8 cellular contexts compared by ENCODE assay signal in the genomic region with DNA sequence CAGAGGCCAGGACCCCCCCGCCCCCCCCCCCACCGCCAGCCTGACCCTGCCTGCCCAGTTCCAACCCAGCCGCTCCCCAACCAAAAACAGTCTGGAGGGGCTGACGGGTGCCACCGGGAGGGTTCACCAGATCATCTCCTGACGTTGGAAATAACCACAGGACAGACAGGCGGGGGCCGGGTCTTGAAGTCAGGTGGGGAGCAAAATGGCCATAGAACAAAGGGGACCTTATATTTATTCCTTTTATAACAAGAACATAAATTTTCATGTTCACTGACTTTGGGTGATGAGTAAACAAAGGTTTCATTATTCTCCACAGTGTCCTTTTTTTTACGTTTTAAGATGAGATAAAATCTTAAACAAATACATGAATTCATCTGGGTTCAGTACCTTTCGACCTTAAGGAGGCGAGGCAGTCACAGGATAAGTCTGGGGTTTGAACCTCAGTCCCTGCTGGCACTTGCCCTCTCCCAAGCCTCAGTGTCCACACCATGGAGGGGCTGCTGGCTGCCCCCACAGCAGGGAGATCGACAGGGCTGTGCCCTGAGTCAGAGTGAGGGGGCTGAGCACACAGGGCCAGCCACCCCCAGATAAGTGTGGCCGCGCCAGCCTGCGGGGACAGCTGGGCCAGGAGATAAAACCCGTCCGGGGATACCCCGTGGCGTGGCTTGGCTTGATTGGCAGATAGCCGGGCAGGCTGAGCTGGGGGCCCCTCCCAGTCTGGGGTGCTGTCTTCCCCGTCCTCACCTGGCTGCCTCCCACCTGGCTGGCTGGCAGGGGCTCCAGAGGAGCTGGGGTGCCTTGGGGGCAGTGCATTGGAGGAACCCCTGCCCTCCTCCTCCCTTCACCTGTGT. TPM values are rescaled to one million over a fixed set of nuclear protein-coding genes. Genes with fewer than 3 reads are reported as not detected.
DNase-seq lines count a peak whose midpoint lies in the region; ATAC-seq and TF ChIP-seq lines count a peak whose summit lies in the region.

No MANE protein-coding gene starts in this region.

- no peak for TF ChIP-seq POLR2A in vagina (IDR thresholded peaks at IDR 0.05)

- H3K36me3 ChIP-seq in left ventricle myocardium inferior (no peaks in the 10 kb centered on the region), left lung (peaks cover 0 to 16% of the 10 kb centered on the region in 2 donors), vagina (no peaks in the 10 kb centered on the region)

- H3K9me3 Mint-ChIP-seq in activated CD4-positive, alpha-beta memory T cell treated with anti-CD3 and anti-CD28 coated beads, Interleukin-2, amount 10 ng/mL, durations not matched to agents 7 days and 5 days: no peaks in the 10 kb centered on the region

- peak overlapping the region; percentile 74 for H3K4me3 Mint-ChIP-seq in activated CD4-positive, alpha-beta memory T cell treated with anti-CD3 and anti-CD28 coated beads, Interleukin-2, amount 10 ng/mL, durations not matched to agents 7 days and 5 days

- peak overlapping the region; percentile 66 for H3K27ac ChIP-seq in left ventricle myocardium inferior (replicated peaks)
- H3K27ac ChIP-seq in left lung: peak overlapping the region; percentile 69 to 77
- H3K27ac ChIP-seq in vagina: peak overlapping the region; percentile 52

- H3K36me3 Mint-ChIP-seq in activated CD4-positive, alpha-beta memory T cell treated with anti-CD3 and anti-CD28 coated beads, Interleukin-2, amount 10 ng/mL, durations not matched to agents 7 days and 5 days (ENCODE audit: low read depth): peaks cover 77% of the 10 kb centered on the region

- POLR2A ChIA-PET in activated CD4-positive, alpha-beta memory T cell treated with anti-CD3 and anti-CD28 coated beads, Interleukin-2, amount 10 ng/mL, durations not matched to agents 7 days and 5 days (lab: Charles Lee): interaction anchor here (0.9 to 9.6 kb wide), 6 partner anchors 14 to 97 kb away, joined by 3 to 241 read pairs (median 7); a partner anchor contains a TSS

- TF ChIP-seq CTCF in left ventricle myocardium inferior (IDR thresholded peaks at IDR 0.05; ENCODE audit: borderline replicate concordance): no peak
- no peak for TF ChIP-seq CTCF in left lung (IDR thresholded peaks at IDR 0.05)
- TF ChIP-seq CTCF in vagina (IDR thresholded peaks at IDR 0.05): no peak

- H3K27me3 Mint-ChIP-seq in activated CD4-positive, alpha-beta memory T cell treated with anti-CD3 and anti-CD28 coated beads, Interleukin-2, amount 10 ng/mL, durations not matched to agents 7 days and 5 days: no peaks in the 10 kb centered on the region

- H3K9me3 ChIP-seq in left ventricle myocardium inferior (replicated peaks) (no peaks in the 10 kb centered on the region), left lung (no peaks in the 10 kb centered on the region), vagina (no peaks in the 10 kb centered on the region)

- ATAC-seq in left ventricle myocardium superior: no peak
- no peak for ATAC-seq in left lung
- no peak for ATAC-seq in GM18861 (IDR thresholded peaks at IDR 0.05; ENCODE audit: unreplicated experiment)

- CTCF ChIA-PET in activated CD4-positive, alpha-beta memory T cell treated with anti-CD3 and anti-CD28 coated beads, Interleukin-2, amount 10 ng/mL, durations not matched to agents 7 days and 5 days (lab: Charles Lee): interaction anchor here (0.9 to 12.3 kb wide), 4 partner anchors 16 to 89 kb away, joined by 3 to 286 read pairs (median 54); a partner anchor contains a TSS

- intact Hi-C loops in left ventricle myocardium inferior (cut with micrococcal nuclease): no loop called here
- intact Hi-C loops in left ventricle myocardium superior (cut with micrococcal nuclease): no loop called here
- intact Hi-C loops in left lung (cut with DNase I): no loop called here
- intact Hi-C loops in vagina (cut with DNase I): no loop called here

- peaks cover 75% of the 10 kb centered on the region for H3K4me1 Mint-ChIP-seq in activated CD4-positive, alpha-beta memory T cell treated with anti-CD3 and anti-CD28 coated beads, Interleukin-2, amount 10 ng/mL, durations not matched to agents 7 days and 5 days

- peak overlapping the region; percentile 90 for H3K27ac Mint-ChIP-seq in activated CD4-positive, alpha-beta memory T cell treated with anti-CD3 and anti-CD28 coated beads, Interleukin-2, amount 10 ng/mL, durations not matched to agents 7 days and 5 days

- H3K27me3 ChIP-seq in left ventricle myocardium inferior (ENCODE audit: low read depth): peaks cover 4% of the 10 kb centered on the region
- no peaks in the 10 kb centered on the region for H3K27me3 ChIP-seq in left lung
- H3K27me3 ChIP-seq in vagina: no peaks in the 10 kb centered on the region

- peaks cover 55% of the 10 kb centered on the region for H3K4me1 ChIP-seq in left ventricle myocardium inferior
- H3K4me1 ChIP-seq in left lung: peaks cover 8 to 67% of the 10 kb centered on the region in 2 donors
- H3K4me1 ChIP-seq in vagina: peaks cover 65% of the 10 kb centered on the region

- DNase-seq in left ventricle myocardium inferior (no peak), left ventricle myocardium superior (no peak), left lung (peak in 1 of 2 donors; percentile 80), vagina (ENCODE audit: extremely low spot score in 2 of 2) (no peak), EL (no peak), NOMO-1 (lab: John Stamatoyannopoulos, UW; ENCODE audit: unreplicated experiment in 2 of 2) (no peak)
- no peak for DNase-seq in activated CD4-positive, alpha-beta memory T cell treated with anti-CD3 and anti-CD28 coated beads, Interleukin-2, amount 10 ng/mL, durations not matched to agents 7 days and 5 days

- H3K4me3 ChIP-seq in left ventricle myocardium inferior (peak overlapping the region; percentile 51), left lung (peak overlapping the region; percentile 21 to 30), vagina (peak overlapping the region; percentile 21 to 36)

RNA-seq across cellular contexts. Expression of a gene that starts 15.0 kb away (rescaled TPM):
- 4.6 TPM for total RNA-seq in left ventricle myocardium inferior
- 2.0 TPM for total RNA-seq in left ventricle myocardium superior
- 100 to 1,000 TPM; 178 to 187 TPM for total RNA-seq in activated CD4-positive, alpha-beta memory T cell treated with anti-CD3 and anti-CD28 coated beads, Interleukin-2, amount 10 ng/mL, durations not matched to agents 7 days and 5 days
- 10 to 100 TPM; 10.6 to 35.0 TPM for total RNA-seq in left lung
- 22.8 TPM for total RNA-seq in vagina
